ENCODE assay signal across 29 cellular contexts in the genomic region with DNA sequence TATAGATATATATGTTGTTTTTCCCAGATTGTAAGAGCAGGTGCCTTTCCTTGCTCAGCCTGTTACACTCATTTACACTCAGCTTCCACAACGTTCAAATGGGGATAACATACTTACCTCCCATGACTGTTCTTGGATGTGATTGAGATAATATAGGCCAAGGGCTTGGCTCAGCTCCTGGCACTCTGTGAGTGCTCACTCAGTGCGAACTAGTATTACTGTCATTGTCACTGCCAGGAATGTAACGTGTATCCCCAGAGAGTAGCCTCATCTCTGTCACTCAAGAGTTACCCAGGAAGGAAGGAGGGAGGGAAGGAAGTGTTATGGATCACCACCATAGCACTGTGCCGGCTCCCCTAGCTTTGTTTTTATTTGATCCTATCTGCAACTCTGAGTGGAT.
"Had no signal": no experiment of that assay in that cellular context is flagged by ENCODE, and none has a peak within 500 bp of the region (broad histone marks: within the 10 kb centered on the region; RNA-seq: fewer than 3 reads in every experiment).

No MANE protein-coding gene starts in this region.

- H3K27me3 ChIP-seq: left lung, neural progenitor cell, neutrophil, right atrium auricular region, right lobe of liver, testis, thyroid gland, transverse colon, upper lobe of left lung, vagina had no signal

- H3K27ac ChIP-seq: left lung, lower lobe of right lung, neural progenitor cell, neutrophil, parathyroid adenoma, right atrium auricular region, right lobe of liver, stomach, testis, thyroid gland, transverse colon, upper lobe of left lung, vagina had no signal

- H3K9ac ChIP-seq: neural progenitor cell, parathyroid adenoma had no signal

- ATAC-seq: left colon; left lung; lower lobe of right lung; naive thymus-derived CD8-positive, alpha-beta T cell; right lobe of liver; stimulated activated naive B cell treated with anti-CD40 and anti-IgM and Interleukin-4, amounts not matched to agents 10 μg/mL and 1 μg/mL and 100 μg/mL, for 72 hours; stimulated activated naive CD8-positive, alpha-beta T cell treated with anti-CD3 and anti-CD28 coated beads, Interleukin-15, Interleukin-2, amounts not matched to agents 100 U/mL and 50 U/mL, for 24 hours had no signal

- H3K9me3 ChIP-seq: left lung, lower lobe of right lung, neutrophil, right atrium auricular region, right lobe of liver, stomach, testis, thyroid gland, transverse colon, upper lobe of left lung, vagina had no signal

- H2AFZ ChIP-seq: neural progenitor cell, parathyroid adenoma had no signal

- FAIRE-seq: islet of Langerhans, kidney had no signal

- H3K79me2 ChIP-seq: parathyroid adenoma had no signal

- H3K4me1 ChIP-seq: left lung, lower lobe of right lung, neural progenitor cell, parathyroid adenoma, right atrium auricular region, right lobe of liver, stomach, testis, thyroid gland, transverse colon, upper lobe of left lung, vagina had no signal

- H3K36me3 ChIP-seq: left lung, lower lobe of right lung, neural progenitor cell, neutrophil, right atrium auricular region, right lobe of liver, stomach, thyroid gland, transverse colon, upper lobe of left lung, vagina had no signal

- DNase-seq: hypothalamus; immature natural killer cell; kidney; left colon; left lung; lower lobe of right lung; mammary epithelial cell; mesenchymal stem cell; naive thymus-derived CD8-positive, alpha-beta T cell; occipital lobe; right lobe of liver; stimulated activated CD4-positive, alpha-beta T cell treated with anti-CD3 and anti-CD28 coated beads, Interleukin-1b, Interleukin-23, amount 100 ng/mL, for 48 hours; stimulated activated CD4-positive, alpha-beta T cell treated with anti-CD3 and anti-CD28 coated beads, Interleukin-2, amount 100 ng/mL, for 48 hours; stimulated activated CD4-positive, alpha-beta T cell treated with anti-CD3 and anti-CD28 coated beads, Interleukin-4, amount 100 ng/mL, for 4 hours; stimulated activated CD8-positive, alpha-beta memory T cell treated with anti-CD3 and anti-CD28 coated beads, Interleukin-4, amount 100 ng/mL, for 48 hours; stimulated activated naive B cell treated with anti-CD40 and anti-IgM and Interleukin-4, amounts not matched to agents 10 μg/mL and 1 μg/mL and 100 μg/mL, for 72 hours; stimulated activated naive CD8-positive, alpha-beta T cell treated with anti-CD3 and anti-CD28 coated beads, Interleukin-15, Interleukin-2, amounts not matched to agents 100 U/mL and 50 U/mL, for 24 hours; stomach; testis; thyroid gland; transverse colon; upper lobe of left lung had no signal

- H3K4me2 ChIP-seq: neural progenitor cell, smooth muscle cell had no signal

- H3K4me3 ChIP-seq: left lung, lower lobe of right lung, neural progenitor cell, right atrium auricular region, right lobe of liver, smooth muscle cell, stomach, testis, thyroid gland, transverse colon, upper lobe of left lung, vagina had no signal
